Comparison of ENCODE assay signal across 9 cellular contexts in the genomic region with DNA sequence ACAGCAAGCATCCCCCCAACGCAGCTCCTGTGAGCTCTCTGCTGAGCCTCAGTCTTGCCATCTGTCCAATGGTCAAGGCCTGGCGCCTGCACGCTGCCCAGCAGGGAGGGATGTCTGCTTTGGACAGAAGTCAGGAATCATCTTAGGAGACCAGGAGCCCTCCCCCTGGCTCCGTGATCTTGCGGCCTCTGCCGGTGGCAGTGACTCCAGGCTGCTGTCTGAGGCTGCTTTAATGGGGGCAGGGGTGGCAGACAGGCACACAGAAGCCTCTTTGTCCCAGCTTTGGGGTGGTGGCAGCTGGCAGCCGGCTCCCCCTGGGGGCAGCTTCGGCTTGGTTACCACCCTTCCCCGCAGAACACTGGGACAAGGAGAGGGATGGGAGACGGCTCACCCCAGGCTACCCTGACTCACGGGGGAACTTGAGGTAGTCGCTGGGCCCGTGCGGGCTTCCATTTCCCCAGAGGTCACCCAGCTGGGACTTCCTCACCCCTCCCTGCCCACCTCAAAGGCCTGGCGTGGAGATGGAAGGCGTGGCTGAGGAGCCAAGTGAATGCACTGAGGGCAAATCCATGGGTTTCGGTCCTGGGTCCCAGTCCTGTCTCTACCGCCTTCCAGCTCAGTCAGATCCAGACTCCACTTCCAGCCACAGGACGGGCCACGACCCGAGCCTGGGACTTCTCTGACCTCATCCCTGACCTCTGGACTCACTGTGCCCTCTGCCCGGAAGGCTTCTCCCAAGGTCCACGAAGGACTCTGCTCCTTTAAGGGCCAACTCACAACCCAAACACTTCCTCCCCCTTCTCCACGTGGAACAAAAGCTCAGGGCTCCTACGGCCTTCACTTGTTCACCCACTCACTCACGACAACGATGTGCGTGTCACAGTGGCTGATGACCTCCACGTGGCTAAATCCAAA. TPM values are rescaled to one million over a fixed set of nuclear protein-coding genes. Genes with fewer than 3 reads are reported as not detected.
DNase-seq lines count a peak whose midpoint lies in the region; ATAC-seq and TF ChIP-seq lines count a peak whose summit lies in the region.
"Had no signal": no experiment of that assay in that cellular context is flagged by ENCODE, and none has a peak within 500 bp of the region (broad histone marks: within the 10 kb centered on the region; RNA-seq: fewer than 3 reads in every experiment).

No MANE protein-coding gene starts in this region.

- no peak overlapping the region for H3K4me3 ChIP-seq in epithelial cell of esophagus (ENCODE audit: low read length)

- intact Hi-C loops in activated T-helper 1 cell treated with anti-CD3 and anti-CD28 coated beads, Interleukin-12 subunit alpha, Interleukin-12 subunit beta, Interleukin-2, Interleukin-4 antibody, amounts not matched to agents 30 ng/mL and 10 ng/mL and 1 ng/mL, durations not matched to agents 14 hours and 24 hours and 36 hours (cut with micrococcal nuclease), result no loop called here

- no peaks in the 10 kb centered on the region for H3K27me3 Mint-ChIP-seq in stimulated activated naive CD8-positive, alpha-beta T cell treated with anti-CD3 and anti-CD28 coated beads, Interleukin-15, amount 100 ng/mL, for 72 hours
- H3K27me3 Mint-ChIP-seq in activated T-helper 1 cell treated with anti-CD3 and anti-CD28 coated beads, Interleukin-12 subunit alpha, Interleukin-12 subunit beta, Interleukin-2, Interleukin-4 antibody, amounts not matched to agents 30 ng/mL and 10 ng/mL and 1 ng/mL, durations not matched to agents 14 hours and 24 hours and 36 hours (ENCODE audit: insufficient read depth), result no peaks in the 10 kb centered on the region
- H3K27me3 Mint-ChIP-seq: CD4-positive, alpha-beta memory T cell had no signal

- no peak for ATAC-seq in stimulated activated naive CD8-positive, alpha-beta T cell treated with anti-CD3 and anti-CD28 coated beads, Interleukin-15, amount 100 ng/mL, for 72 hours
- no peak for ATAC-seq in stimulated activated naive CD8-positive, alpha-beta T cell treated with anti-CD3 and anti-CD28 coated beads, Interleukin-15, Interleukin-2, amounts not matched to agents 100 U/mL and 50 U/mL, for 24 hours
- no peak for ATAC-seq in HG02885 (IDR thresholded peaks at IDR 0.05; ENCODE audit: poor library complexity, unreplicated experiment)
- no peak for ATAC-seq in GM19395 (IDR thresholded peaks at IDR 0.05; ENCODE audit: unreplicated experiment)
- no peak for ATAC-seq in GM21737 (IDR thresholded peaks at IDR 0.05; ENCODE audit: unreplicated experiment)

- no peak for DNase-seq in stimulated activated naive CD8-positive, alpha-beta T cell treated with anti-CD3 and anti-CD28 coated beads, Interleukin-15, amount 100 ng/mL, for 72 hours
- no peak for DNase-seq in stimulated activated naive CD8-positive, alpha-beta T cell treated with anti-CD3 and anti-CD28 coated beads, Interleukin-15, Interleukin-2, amounts not matched to agents 100 U/mL and 50 U/mL, for 24 hours
- DNase-seq in epithelial cell of esophagus (ENCODE audit: low read depth), result peak; percentile 47
- DNase-seq in myocyte (ENCODE audit: low read depth), result peak; percentile 61
- no peak for DNase-seq in activated T-helper 1 cell treated with anti-CD3 and anti-CD28 coated beads, Interleukin-12 subunit alpha, Interleukin-12 subunit beta, Interleukin-2, Interleukin-4 antibody, amounts not matched to agents 30 ng/mL and 10 ng/mL and 1 ng/mL, durations not matched to agents 14 hours and 24 hours and 36 hours (ENCODE audit: low spot score)
- DNase-seq: CD4-positive, alpha-beta memory T cell had no signal

- peaks cover 26% of the 10 kb centered on the region for H3K4me1 Mint-ChIP-seq in stimulated activated naive CD8-positive, alpha-beta T cell treated with anti-CD3 and anti-CD28 coated beads, Interleukin-15, amount 100 ng/mL, for 72 hours
- peaks cover 34% of the 10 kb centered on the region for H3K4me1 Mint-ChIP-seq in activated T-helper 1 cell treated with anti-CD3 and anti-CD28 coated beads, Interleukin-12 subunit alpha, Interleukin-12 subunit beta, Interleukin-2, Interleukin-4 antibody, amounts not matched to agents 30 ng/mL and 10 ng/mL and 1 ng/mL, durations not matched to agents 14 hours and 24 hours and 36 hours (ENCODE audit: low read depth)

- H3K9me3 Mint-ChIP-seq in stimulated activated naive CD8-positive, alpha-beta T cell treated with anti-CD3 and anti-CD28 coated beads, Interleukin-15, amount 100 ng/mL, for 72 hours, result no peaks in the 10 kb centered on the region
- H3K9me3 Mint-ChIP-seq in activated T-helper 1 cell treated with anti-CD3 and anti-CD28 coated beads, Interleukin-12 subunit alpha, Interleukin-12 subunit beta, Interleukin-2, Interleukin-4 antibody, amounts not matched to agents 30 ng/mL and 10 ng/mL and 1 ng/mL, durations not matched to agents 14 hours and 24 hours and 36 hours, result no peaks in the 10 kb centered on the region
- H3K9me3 Mint-ChIP-seq: CD4-positive, alpha-beta memory T cell had no signal

- peaks cover 37% of the 10 kb centered on the region for H3K36me3 Mint-ChIP-seq in activated T-helper 1 cell treated with anti-CD3 and anti-CD28 coated beads, Interleukin-12 subunit alpha, Interleukin-12 subunit beta, Interleukin-2, Interleukin-4 antibody, amounts not matched to agents 30 ng/mL and 10 ng/mL and 1 ng/mL, durations not matched to agents 14 hours and 24 hours and 36 hours (ENCODE audit: low read depth)

- TF ChIP-seq CTCF in epithelial cell of esophagus (IDR thresholded peaks at IDR 0.05; ENCODE audit: insufficient read depth, low read depth, low read length, missing control alignments), result no peak

- peak overlapping the region; percentile 78 to 87 for H3K27ac Mint-ChIP-seq in stimulated activated naive CD8-positive, alpha-beta T cell treated with anti-CD3 and anti-CD28 coated beads, Interleukin-15, amount 100 ng/mL, for 72 hours
- no peak overlapping the region for H3K27ac Mint-ChIP-seq in activated T-helper 1 cell treated with anti-CD3 and anti-CD28 coated beads, Interleukin-12 subunit alpha, Interleukin-12 subunit beta, Interleukin-2, Interleukin-4 antibody, amounts not matched to agents 30 ng/mL and 10 ng/mL and 1 ng/mL, durations not matched to agents 14 hours and 24 hours and 36 hours

- no peak overlapping the region for H3K4me3 Mint-ChIP-seq in stimulated activated naive CD8-positive, alpha-beta T cell treated with anti-CD3 and anti-CD28 coated beads, Interleukin-15, amount 100 ng/mL, for 72 hours
- H3K4me3 Mint-ChIP-seq in activated T-helper 1 cell treated with anti-CD3 and anti-CD28 coated beads, Interleukin-12 subunit alpha, Interleukin-12 subunit beta, Interleukin-2, Interleukin-4 antibody, amounts not matched to agents 30 ng/mL and 10 ng/mL and 1 ng/mL, durations not matched to agents 14 hours and 24 hours and 36 hours, result no peak overlapping the region
- H3K4me3 Mint-ChIP-seq: CD4-positive, alpha-beta memory T cell had no signal

RNA-seq across cellular contexts. Expression of a gene that starts 14.8 kb away (rescaled TPM):
- 51.8 and 56.6 TPM in 2 replicates for total RNA-seq in myocyte
- polyA plus RNA-seq in myocyte (2012), result 45.2 TPM
- total RNA-seq in activated T-helper 1 cell treated with anti-CD3 and anti-CD28 coated beads, Interleukin-12 subunit alpha, Interleukin-12 subunit beta, Interleukin-2, Interleukin-4 antibody, amounts not matched to agents 30 ng/mL and 10 ng/mL and 1 ng/mL, durations not matched to agents 14 hours and 24 hours and 36 hours, result 30.7 and 33.4 TPM in 2 replicates

RNA-seq across cellular contexts. Expression of a gene that starts 25.8 kb away (rescaled TPM):
- total RNA-seq in myocyte, result 86.8 and 96.8 TPM in 2 replicates
- polyA plus RNA-seq in myocyte (2012), result 118 TPM
- total RNA-seq in activated T-helper 1 cell treated with anti-CD3 and anti-CD28 coated beads, Interleukin-12 subunit alpha, Interleukin-12 subunit beta, Interleukin-2, Interleukin-4 antibody, amounts not matched to agents 30 ng/mL and 10 ng/mL and 1 ng/mL, durations not matched to agents 14 hours and 24 hours and 36 hours, result 166 and 170 TPM in 2 replicates

RNA-seq across cellular contexts. Expression of a gene that starts 51.9 kb away (rescaled TPM):
- 29.6 and 31.3 TPM in 2 replicates for total RNA-seq in myocyte
- 27.8 TPM for polyA plus RNA-seq in myocyte (2012)
- total RNA-seq in activated T-helper 1 cell treated with anti-CD3 and anti-CD28 coated beads, Interleukin-12 subunit alpha, Interleukin-12 subunit beta, Interleukin-2, Interleukin-4 antibody, amounts not matched to agents 30 ng/mL and 10 ng/mL and 1 ng/mL, durations not matched to agents 14 hours and 24 hours and 36 hours, result 52.3 and 55.2 TPM in 2 replicates

Comparison
In these comparisons a context has a peak if more than half of its experiments do, and no peak if none do; other contexts are left out.
1. DNase-seq: peak in epithelial cell of esophagus (single experiment) and myocyte (single experiment); none in stimulated activated naive CD8-positive, alpha-beta T cell treated with anti-CD3 and anti-CD28 coated beads, Interleukin-15, amount 100 ng/mL, for 72 hours (0 of 2), stimulated activated naive CD8-positive, alpha-beta T cell treated with anti-CD3 and anti-CD28 coated beads, Interleukin-15, Interleukin-2, amounts not matched to agents 100 U/mL and 50 U/mL, for 24 hours (single experiment) and activated T-helper 1 cell treated with anti-CD3 and anti-CD28 coated beads, Interleukin-12 subunit alpha, Interleukin-12 subunit beta, Interleukin-2, Interleukin-4 antibody, amounts not matched to agents 30 ng/mL and 10 ng/mL and 1 ng/mL, durations not matched to agents 14 hours and 24 hours and 36 hours (single experiment).